In the genomic region with DNA sequence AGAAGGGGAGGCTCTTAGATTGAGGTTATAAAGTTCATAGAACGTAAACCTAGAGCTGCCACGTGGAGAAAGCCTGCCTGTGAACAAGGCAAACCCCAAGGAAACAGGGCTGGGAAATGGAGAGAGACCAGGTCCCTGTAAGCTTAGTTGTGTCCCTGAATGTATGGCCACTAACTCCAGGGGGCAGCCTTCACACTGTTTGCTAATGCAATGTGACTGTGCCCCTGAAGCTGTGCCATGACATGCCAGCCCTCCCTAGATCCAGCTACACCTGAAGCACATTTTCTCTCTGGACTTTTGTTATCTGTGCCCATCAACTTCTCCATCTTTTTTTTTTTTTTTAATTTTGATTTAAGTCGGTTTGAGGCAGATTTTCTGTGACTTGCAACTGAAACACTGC, we compare ENCODE assay signal across 8 cellular contexts.
DNase-seq lines count a peak whose midpoint lies in the region; ATAC-seq and TF ChIP-seq lines count a peak whose summit lies in the region.

No MANE protein-coding gene starts in this region.

- H3K56ac ChIP-seq in H9 (ENCODE audit: insufficient read length, low read depth, low read length) = no peak overlapping the region

- no peak overlapping the region for H2AFZ ChIP-seq in H9 (ENCODE audit: low read length)

- H3K27me3 Mint-ChIP-seq in CD8-positive, alpha-beta T cell (ENCODE audit: low read depth) = no peaks in the 10 kb centered on the region
- no peaks in the 10 kb centered on the region for H3K27me3 Mint-ChIP-seq in H9 (ENCODE audit: low read depth)

- no peak overlapping the region for H4K8ac ChIP-seq in H9 (replicated peaks; ENCODE audit: insufficient read length, low read depth, low read length)

- peak in 3 of 7 experiments; percentile 16 to 26 (median 24) for DNase-seq in CD8-positive, alpha-beta T cell
- DNase-seq in H9 (peak; percentile 67), SK-MEL-5 (ENCODE audit: low read depth, low spot score) (peak; percentile 69), fibroblast of mammary gland (ENCODE audit: low read depth) (peak; percentile 28), transverse colon (peak; percentile 50), glomerular visceral epithelial cell (ENCODE audit: extremely low spot score) (no peak), RWPE1 (ENCODE audit: low spot score) (no peak)

- H3K9me3 ChIP-seq in CD8-positive, alpha-beta T cell (ENCODE audit: low read length) = no peaks in the 10 kb centered on the region
- H3K9me3 ChIP-seq in H9 (ENCODE audit: control insufficient read depth, low read depth, low read length) (no peaks in the 10 kb centered on the region), transverse colon (no peaks in the 10 kb centered on the region)

- no peak overlapping the region for H2BK15ac ChIP-seq in H9 (ENCODE audit: low read depth, low read length)

- no peak overlapping the region for H3K4me3 ChIP-seq in CD8-positive, alpha-beta T cell (ENCODE audit: low read depth, low read length)
- H3K4me3 ChIP-seq in fibroblast of mammary gland (ENCODE audit: control insufficient read depth, low read depth, low read length) = no peak overlapping the region
- no peak overlapping the region for H3K4me3 ChIP-seq in transverse colon

- intact Hi-C loops in CD8-positive, alpha-beta T cell (cut with DNase I, micrococcal nuclease) = loop anchor here (5.0 to 10.0 kb wide), 2 partner anchors 264 to 361 kb away; partner anchors contain the start of gene NR2C1 (in 1 of the 2)
- intact Hi-C loops in transverse colon (cut with DNase I; ENCODE audit: low total_unique reads) = no loop called here

- H3K9ac ChIP-seq in H9 (ENCODE audit: extremely low read depth, insufficient read length, low read length) = no peak overlapping the region

- no peak overlapping the region for H2BK120ac ChIP-seq in H9 (ENCODE audit: low read depth, low read length, poor library complexity, severe bottlenecking)

- no peak for TF ChIP-seq POLR2A in transverse colon (IDR thresholded peaks at IDR 0.05)

- no peak overlapping the region for H2BK20ac ChIP-seq in H9 (ENCODE audit: low read depth, low read length, poor library complexity, severe bottlenecking)

- no peaks in the 10 kb centered on the region for H4K20me1 ChIP-seq in H9 (ENCODE audit: control insufficient read depth, insufficient read depth, insufficient read length)

- H3K27ac Mint-ChIP-seq in CD8-positive, alpha-beta T cell = no peak overlapping the region
- no peak overlapping the region for H3K27ac Mint-ChIP-seq in H9

- no CpG with 5 or more reads among the region's 3 CpGs for WGBS in H9 (ENCODE audit: extremely low coverage, insufficient read length, low lambda C conversion rate)
- WGBS in transverse colon (ENCODE audit: low coverage in 1 of 2), 2 donors = 53 to 57% methylated on average over 1 to 3 of the region's 3 CpGs

- no peaks in the 10 kb centered on the region for H3K9me3 Mint-ChIP-seq in CD8-positive, alpha-beta T cell
- no peaks in the 10 kb centered on the region; a peak in 1 of 5 replicates for H3K9me3 Mint-ChIP-seq in H9

- H3T11ph ChIP-seq in H9 (ENCODE audit: low read length) = no peak overlapping the region

- H2BK12ac ChIP-seq in H9 (ENCODE audit: insufficient read length, low read depth, low read length) = no peak overlapping the region

- no peak overlapping the region for H3K18ac ChIP-seq in H9 (ENCODE audit: insufficient read length, low read depth, low read length)

- H3K23me2 ChIP-seq in H9 (ENCODE audit: insufficient read length, low read depth, low read length, poor library complexity, severe bottlenecking) = no peaks in the 10 kb centered on the region

- H4K5ac ChIP-seq in H9 (ENCODE audit: insufficient read length, low read depth, low read length) = no peak overlapping the region

- H4K91ac ChIP-seq in H9 (ENCODE audit: insufficient read length, low read depth, low read length) = no peak overlapping the region

- H3K27me3 ChIP-seq in CD8-positive, alpha-beta T cell (ENCODE audit: insufficient read depth, low read length) = no peaks in the 10 kb centered on the region
- H3K27me3 ChIP-seq in H9 (ENCODE audit: insufficient read depth, low read length) = no peaks in the 10 kb centered on the region
- no peaks in the 10 kb centered on the region for H3K27me3 ChIP-seq in transverse colon

- CTCF ChIA-PET in CD8-positive, alpha-beta T cell (lab: Charles Lee) = no interaction called here
- CTCF ChIA-PET in RWPE1 (lab: Yijun Ruan, JAX) = no interaction called here

- H3K4me2 ChIP-seq in H9 (ENCODE audit: insufficient read depth, insufficient read length, low read length) = no peak overlapping the region

- no peak overlapping the region for H3K23ac ChIP-seq in H9 (ENCODE audit: insufficient read length, low read depth, low read length)

- TF ChIP-seq CTCF in CD8-positive, alpha-beta T cell (IDR thresholded peaks at IDR 0.05) = no peak
- TF ChIP-seq CTCF in H9 (conservative IDR thresholded peaks at IDR 0.05) (peak; percentile 60), fibroblast of mammary gland (conservative IDR thresholded peaks at IDR 0.05; ENCODE audit: control insufficient read depth, insufficient read depth, low read depth, low read length) (peak; percentile 50), transverse colon (IDR thresholded peaks at IDR 0.05) (peak in 4 of 5 experiments; percentile 20 to 25 (median 22)), RWPE1 (conservative IDR thresholded peaks at IDR 0.05; ENCODE audit: low read depth) (no peak)

- H3K4me1 Mint-ChIP-seq in CD8-positive, alpha-beta T cell (ENCODE audit: low read depth) = no peaks in the 10 kb centered on the region
- peaks cover 0 to 5% of the 10 kb centered on the region in 2 experiments; a peak in 2 of 4 replicates for H3K4me1 Mint-ChIP-seq in H9

- no peak overlapping the region for H2AK5ac ChIP-seq in H9 (ENCODE audit: insufficient read length, low read length)

- no peaks in the 10 kb centered on the region for H3K36me3 Mint-ChIP-seq in CD8-positive, alpha-beta T cell
- H3K36me3 Mint-ChIP-seq in H9 (ENCODE audit: insufficient read depth in 1 of 3, low read depth in 3 of 3) = no peaks in the 10 kb centered on the region

- no peak overlapping the region for H3K14ac ChIP-seq in H9 (ENCODE audit: insufficient read depth, low read length)

- H3K79me2 ChIP-seq in H9 (ENCODE audit: insufficient read depth, low read length) = no peaks in the 10 kb centered on the region

- no peaks in the 10 kb centered on the region for H3K4me1 ChIP-seq in CD8-positive, alpha-beta T cell (ENCODE audit: insufficient read depth, low read length)
- H3K4me1 ChIP-seq in H9 (ENCODE audit: insufficient read depth, low read length) (no peaks in the 10 kb centered on the region), transverse colon (peaks cover 0 to 14% (median 0%) of the 10 kb centered on the region in 4 donors)

- H2BK5ac ChIP-seq in H9 (ENCODE audit: insufficient read length, low read length) = no peak overlapping the region

- POLR2A ChIA-PET in CD8-positive, alpha-beta T cell (lab: Charles Lee) = no interaction called here
- POLR2A ChIA-PET in RWPE1 (lab: Yijun Ruan, JAX; ENCODE audit: low non-redundant PET) = no interaction called here

- in situ Hi-C loops in SK-MEL-5 (cut with HindIII; ENCODE audit: low pct_unique_long_range_greater_than_20kb, low sequenced_read_pairs) (no loop called here), transverse colon (cut with MboI; ENCODE audit: low pct_ligation_motif_present in 1 of 4, low pct_unique_long_range_greater_than_20kb in 1 of 4, low sequenced_read_pairs in 3 of 4) (no loop called here)

- no peaks in the 10 kb centered on the region for H3K36me3 ChIP-seq in CD8-positive, alpha-beta T cell (ENCODE audit: insufficient read depth, low read length)
- no peaks in the 10 kb centered on the region for H3K36me3 ChIP-seq in transverse colon

- H3K4ac ChIP-seq in H9 (ENCODE audit: low read depth, low read length) = no peak overlapping the region

- H3K4me3 Mint-ChIP-seq in CD8-positive, alpha-beta T cell = no peak overlapping the region
- no peak overlapping the region for H3K4me3 Mint-ChIP-seq in H9

- no peaks in the 10 kb centered on the region for H3K79me1 ChIP-seq in H9 (ENCODE audit: insufficient read depth, low read depth, low read length, poor library complexity, severe bottlenecking)

- no peak overlapping the region for H3K27ac ChIP-seq in CD8-positive, alpha-beta T cell (ENCODE audit: low read depth, low read length)
- H3K27ac ChIP-seq in H9 (ENCODE audit: insufficient read length, low read depth, low read length) = no peak overlapping the region
- no peak overlapping the region for H3K27ac ChIP-seq in transverse colon
- H3K27ac ChIP-seq in RWPE1 = no peak overlapping the region

- ATAC-seq in CD8-positive, alpha-beta T cell = peak; percentile 34
- ATAC-seq in GM21786 (IDR thresholded peaks at IDR 0.05; ENCODE audit: unreplicated experiment) = no peak

- TF ChIP-seq EP300 in transverse colon (IDR thresholded peaks at IDR 0.05; ENCODE audit: low read depth) = no peak

Comparison
In these comparisons a context has a peak if more than half of its experiments do, and no peak if none do; other contexts are left out.
1. DNase-seq: peak in H9 (single experiment), SK-MEL-5 (single experiment), fibroblast of mammary gland (single experiment) and transverse colon (single experiment); none in glomerular visceral epithelial cell (single experiment) and RWPE1 (single experiment).
2. CTCF ChIP-seq: peak in H9 (single experiment), fibroblast of mammary gland (single experiment) and transverse colon (4 of 5); none in CD8-positive, alpha-beta T cell (single experiment) and RWPE1 (single experiment).